9 cellular contexts compared by ENCODE assay signal in the genomic region with DNA sequence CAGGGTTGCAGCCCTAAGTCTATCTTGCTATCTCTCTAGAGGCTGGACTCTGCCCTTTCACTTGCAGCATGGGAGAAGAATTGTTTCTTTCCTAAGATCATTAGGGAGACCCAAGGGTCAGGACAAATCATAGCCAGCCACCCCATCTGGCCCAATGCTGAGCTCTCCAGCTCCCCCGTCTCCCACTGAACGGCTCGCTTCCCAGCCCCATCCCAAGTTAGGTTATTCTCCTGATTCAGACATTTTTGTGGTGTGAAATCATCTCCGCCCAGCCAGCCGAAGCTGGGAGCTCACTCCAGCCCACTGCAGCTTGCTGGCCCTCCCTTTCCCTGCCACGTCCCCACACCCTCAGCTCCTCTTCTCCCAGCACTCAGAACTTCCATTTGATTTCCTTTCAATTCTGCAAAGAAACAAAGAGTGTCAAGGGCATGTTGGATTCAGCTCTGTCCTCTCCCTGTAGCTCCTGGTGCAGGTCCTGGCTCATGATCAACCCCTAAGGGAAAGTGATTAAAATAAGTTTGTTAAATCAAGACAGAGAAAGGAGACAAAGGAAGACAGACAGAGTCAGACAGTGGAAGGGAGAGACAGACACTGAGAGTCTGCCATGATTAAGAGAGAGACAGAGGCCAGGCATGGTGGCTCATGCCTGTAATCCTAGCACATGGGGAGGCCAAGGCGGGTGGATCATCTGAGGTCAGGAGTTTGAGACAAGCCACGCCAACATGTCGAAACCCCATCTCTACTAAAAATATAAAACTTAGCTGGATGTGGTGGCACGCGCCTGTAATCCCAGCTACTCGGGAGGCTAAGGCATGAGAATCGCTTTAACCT. TPM values are rescaled to one million over a fixed set of nuclear protein-coding genes. Genes with fewer than 3 reads are reported as not detected.
DNase-seq lines count a peak whose midpoint lies in the region; ATAC-seq, FAIRE-seq and TF ChIP-seq lines count a peak whose summit lies in the region.
"Had no signal": no experiment of that assay in that cellular context is flagged by ENCODE, and none has a peak within 500 bp of the region (broad histone marks: within the 10 kb centered on the region; RNA-seq: fewer than 3 reads in every experiment).

No MANE protein-coding gene starts in this region.

- peak overlapping the region; percentile 18 for H2AFZ ChIP-seq in astrocyte (ENCODE audit: low read depth, low read length)

- no peaks in the 10 kb centered on the region for H3K27me3 ChIP-seq in astrocyte (ENCODE audit: insufficient read depth, low read length)
- H3K27me3 ChIP-seq in right atrium auricular region: no peaks in the 10 kb centered on the region

- H3K4me2 ChIP-seq in astrocyte (ENCODE audit: low read length): peak overlapping the region; percentile 66

- intact Hi-C loops in sciatic nerve (cut with DNase I): no loop called here

- no peaks in the 10 kb centered on the region for H4K20me1 ChIP-seq in astrocyte (ENCODE audit: insufficient read depth, low read length)

- H3K79me2 ChIP-seq in astrocyte (ENCODE audit: insufficient read depth, low read length): no peaks in the 10 kb centered on the region

- H3K27ac ChIP-seq in astrocyte (ENCODE audit: low read depth, low read length) (peak overlapping the region; percentile 99), right atrium auricular region (peak overlapping the region; percentile 68 to 88)

- TF ChIP-seq CTCF in astrocyte (IDR thresholded peaks at IDR 0.05; ENCODE audit: insufficient read depth, low read depth, low read length): no peak
- no peak for TF ChIP-seq CTCF in right atrium auricular region (IDR thresholded peaks at IDR 0.05)

- no peaks in the 10 kb centered on the region for H3K9me3 ChIP-seq in astrocyte (ENCODE audit: insufficient read depth, low read depth, low read length)
- no peaks in the 10 kb centered on the region for H3K9me3 ChIP-seq in right atrium auricular region
- H3K9me3 ChIP-seq in T-helper 17 cell (ENCODE audit: control insufficient read depth, low read length, poor library complexity, severe bottlenecking): no peaks in the 10 kb centered on the region

- peak overlapping the region; percentile 100 for H3K27ac Mint-ChIP-seq in astrocyte (ENCODE audit: unreplicated experiment)
- no peak overlapping the region for H3K27ac Mint-ChIP-seq in T-helper 17 cell

- H3K36me3 ChIP-seq in astrocyte (ENCODE audit: insufficient read depth, low read length): no peaks in the 10 kb centered on the region
- H3K36me3 ChIP-seq in right atrium auricular region: no peaks in the 10 kb centered on the region

- peak; percentile 91 for ATAC-seq in sciatic nerve
- no peak for ATAC-seq in T-helper 17 cell
- ATAC-seq in HG03175 (IDR thresholded peaks at IDR 0.05; ENCODE audit: unreplicated experiment): no peak
- no peak for ATAC-seq in GM18511 (IDR thresholded peaks at IDR 0.05; ENCODE audit: unreplicated experiment)

- DNase-seq in GM04504 (ENCODE audit: low read depth) (peak; percentile 98), astrocyte (ENCODE audit: low read depth) (peak; percentile 98), right atrium auricular region (ENCODE audit: low spot score) (peak; percentile 88), sciatic nerve (ENCODE audit: low spot score) (peak; percentile 90), T-helper 17 cell (no peak)
- DNase-seq in activated effector memory CD4-positive, alpha-beta T cell treated with anti-CD3 and anti-CD28 coated beads, Interleukin-2, amount 50 U/mL, for 16 hours: no peak

- peak overlapping the region; percentile 88 for H3K9ac ChIP-seq in astrocyte (ENCODE audit: low read length)

- peak; percentile 99 for FAIRE-seq in astrocyte (lab: Jason Lieb, UNC)
- FAIRE-seq: GM18507 had no signal

- H3K36me3 Mint-ChIP-seq in astrocyte (ENCODE audit: low read depth, unreplicated experiment): no peaks in the 10 kb centered on the region
- peaks cover 3% of the 10 kb centered on the region for H3K36me3 Mint-ChIP-seq in T-helper 17 cell (ENCODE audit: low read depth)

- peaks cover 46% of the 10 kb centered on the region for H3K4me1 ChIP-seq in astrocyte (ENCODE audit: insufficient read depth, low read length)
- peaks cover 0 to 50% of the 10 kb centered on the region in 2 donors for H3K4me1 ChIP-seq in right atrium auricular region

- H3K4me1 Mint-ChIP-seq in astrocyte (ENCODE audit: low read depth, unreplicated experiment): peaks cover 59% of the 10 kb centered on the region
- H3K4me1 Mint-ChIP-seq in T-helper 17 cell: peaks cover 5% of the 10 kb centered on the region

- H3K4me3 ChIP-seq in astrocyte (ENCODE audit: insufficient read depth, low read depth, low read length) (no peak overlapping the region), right atrium auricular region (no peak overlapping the region)

- H3K4me3 Mint-ChIP-seq in astrocyte (ENCODE audit: unreplicated experiment) (peak overlapping the region; percentile 69), T-helper 17 cell (no peak overlapping the region)

- H3K27me3 Mint-ChIP-seq in astrocyte (ENCODE audit: low read depth, unreplicated experiment) (no peaks in the 10 kb centered on the region), T-helper 17 cell (peaks cover 21% of the 10 kb centered on the region)

- peaks cover 1% of the 10 kb centered on the region for H3K9me3 Mint-ChIP-seq in astrocyte (ENCODE audit: unreplicated experiment)

RNA-seq across cellular contexts. Expression of gene SPARC, which starts 12.6 kb away (rescaled TPM):
- total RNA-seq in astrocyte (15,667 and 20,724 TPM in 2 replicates), right atrium auricular region (100 to 1,000 TPM; 292 to 567 TPM), sciatic nerve (3,484 TPM), T-helper 17 cell (100 to 1,000 TPM in 1 of 2 donors, 10 to 100 TPM in 1; 12.5 to 494 TPM)

RNA-seq across cellular contexts. Expression of gene ATOX1, which starts 59.1 kb away (rescaled TPM):
- total RNA-seq in astrocyte (265 and 274 TPM in 2 replicates), right atrium auricular region (10 to 100 TPM; 64.6 to 84.5 TPM), sciatic nerve (47.3 TPM), T-helper 17 cell (10 to 100 TPM; 24.3 to 26.1 TPM)

Comparison
In these comparisons a context has a peak if more than half of its experiments do, and no peak if none do; other contexts are left out.
1. DNase-seq: peak in GM04504 (single experiment), astrocyte (single experiment), right atrium auricular region (single experiment) and sciatic nerve (single experiment); none in T-helper 17 cell (0 of 3) and activated effector memory CD4-positive, alpha-beta T cell treated with anti-CD3 and anti-CD28 coated beads, Interleukin-2, amount 50 U/mL, for 16 hours (single experiment).